ENCODE assay signal across 17 cellular contexts in genomic region chr14:93072659-93073365, GRCh38. TPM values are rescaled to one million over a fixed set of nuclear protein-coding genes. Genes with fewer than 3 reads are reported as not detected.
DNase-seq lines count a peak whose midpoint lies in the region; ATAC-seq and TF ChIP-seq lines count a peak whose summit lies in the region.
"Had no signal": no experiment of that assay in that cellular context is flagged by ENCODE, and none has a peak within 500 bp of the region (broad histone marks: within the 10 kb centered on the region; RNA-seq: fewer than 3 reads in every experiment).

No MANE protein-coding gene starts in this region.

- no peaks in the 10 kb centered on the region for H3K9me2 ChIP-seq in PC-9 (ENCODE audit: insufficient read depth)

- 92% methylated on average over 5 of the region's 12 CpGs; no CpG with 5 or more reads in 1 of the 2 donors for WGBS in gastroesophageal sphincter (ENCODE audit: low coverage in 1 of 2), 2 donors
- WGBS in spleen, 5 donors: 45 to 74% (median 59%) methylated on average over 8 to 12 of the region's 12 CpGs

- H3K27ac Mint-ChIP-seq in osteocyte (ENCODE audit: unreplicated experiment): no peak overlapping the region
- H3K27ac Mint-ChIP-seq: activated T-helper 1 cell treated with anti-CD3 and anti-CD28 coated beads, Interleukin-12 subunit alpha, Interleukin-12 subunit beta, Interleukin-2, Interleukin-4 antibody, amounts not matched to agents 30 ng/mL and 10 ng/mL and 1 ng/mL, durations not matched to agents 14 hours and 24 hours and 36 hours; T-helper 17 cell had no signal

- H3K27me3 ChIP-seq in PC-9 (ENCODE audit: insufficient read depth, low read depth): no peaks in the 10 kb centered on the region
- no peaks in the 10 kb centered on the region for H3K27me3 ChIP-seq in gastroesophageal sphincter
- H3K27me3 ChIP-seq in spleen (replicated peaks in 1 of 7): no peaks in the 10 kb centered on the region

- H3K4me3 ChIP-seq in PC-9 (no peak overlapping the region), gastroesophageal sphincter (no peak overlapping the region), spleen (peak overlapping the region in 1 of 8 donors; percentile 55)
- H3K4me3 ChIP-seq: thoracic aorta had no signal

- H3K4me1 ChIP-seq in PC-9 (replicated peaks; ENCODE audit: insufficient read depth) (peaks cover 17% of the 10 kb centered on the region), gastroesophageal sphincter (peaks cover 3 to 99% (median 18%) of the 10 kb centered on the region in 3 donors), spleen (peaks cover 22 to 83% (median 48%) of the 10 kb centered on the region in 6 donors)
- H3K4me1 ChIP-seq: parathyroid adenoma had no signal

- no peak for ATAC-seq in gastroesophageal sphincter
- ATAC-seq: T-helper 17 cell had no signal

- H3K9me3 Mint-ChIP-seq in osteocyte (ENCODE audit: unreplicated experiment): no peaks in the 10 kb centered on the region
- H3K9me3 Mint-ChIP-seq: activated T-helper 1 cell treated with anti-CD3 and anti-CD28 coated beads, Interleukin-12 subunit alpha, Interleukin-12 subunit beta, Interleukin-2, Interleukin-4 antibody, amounts not matched to agents 30 ng/mL and 10 ng/mL and 1 ng/mL, durations not matched to agents 14 hours and 24 hours and 36 hours had no signal

- intact Hi-C loops in PC-9 (cut with micrococcal nuclease; ENCODE audit: unreplicated experiment) (loop anchor here (1.0 kb wide), 1 partner anchor 30 kb away; no protein-coding TSS in a partner anchor), spleen (cut with DNase I; ENCODE audit: low total_unique reads) (no loop called here)

- peak overlapping the region; percentile 19 for H3K4me2 ChIP-seq in PC-9

- peaks cover 12% of the 10 kb centered on the region for H3K4me1 Mint-ChIP-seq in osteocyte (ENCODE audit: unreplicated experiment)

- H3K9me3 ChIP-seq in PC-9 (ENCODE audit: insufficient read depth, low read depth): no peaks in the 10 kb centered on the region
- H3K9me3 ChIP-seq in gastroesophageal sphincter: no peaks in the 10 kb centered on the region
- no peaks in the 10 kb centered on the region for H3K9me3 ChIP-seq in spleen
- H3K9me3 ChIP-seq: thoracic aorta had no signal

- no peaks in the 10 kb centered on the region for H3K36me3 ChIP-seq in PC-9 (ENCODE audit: low read depth)
- no peaks in the 10 kb centered on the region for H3K36me3 ChIP-seq in gastroesophageal sphincter
- peaks cover 0 to 17% (median 0%) of the 10 kb centered on the region in 6 donors for H3K36me3 ChIP-seq in spleen
- H3K36me3 ChIP-seq: thoracic aorta had no signal

- CTCF ChIA-PET in GM10248 (lab: Yijun Ruan, JAX): interaction anchor here (1.0 to 1.2 kb wide), 2 partner anchors 29 to 38 kb away, joined by 3 to 4 read pairs; no protein-coding TSS in a partner anchor
- CTCF ChIA-PET in PC-9 (lab: Charles Lee): interaction anchor here (0.7 kb wide), 1 partner anchor 33 kb away, joined by 3 read pairs; no protein-coding TSS in a partner anchor

- H2AFZ ChIP-seq in PC-9: no peak overlapping the region
- H2AFZ ChIP-seq: parathyroid adenoma had no signal

- TF ChIP-seq POLR2A in gastroesophageal sphincter (IDR thresholded peaks at IDR 0.05) (no peak), spleen (IDR thresholded peaks at IDR 0.05) (no peak)

- H3K36me3 Mint-ChIP-seq in osteocyte (ENCODE audit: unreplicated experiment): peaks cover 1% of the 10 kb centered on the region

- no peaks in the 10 kb centered on the region for H3K27me3 Mint-ChIP-seq in osteocyte (ENCODE audit: unreplicated experiment)
- H3K27me3 Mint-ChIP-seq: T-helper 17 cell had no signal

- BruUV-seq in PC-9 (replicated peaks; lab: Mats Ljungman, UMichigan): no TSS peak

- no peak overlapping the region for H3K4me3 Mint-ChIP-seq in osteocyte (ENCODE audit: unreplicated experiment)
- H3K4me3 Mint-ChIP-seq: activated T-helper 1 cell treated with anti-CD3 and anti-CD28 coated beads, Interleukin-12 subunit alpha, Interleukin-12 subunit beta, Interleukin-2, Interleukin-4 antibody, amounts not matched to agents 30 ng/mL and 10 ng/mL and 1 ng/mL, durations not matched to agents 14 hours and 24 hours and 36 hours had no signal

- peaks cover 17% of the 10 kb centered on the region; the same call in 1 of the 2 replicates for H3F3A ChIP-seq in PC-9 (ENCODE audit: insufficient read depth, low read depth)

- POLR2A ChIA-PET in GM10248 (lab: Yijun Ruan, JAX) (no interaction called here), PC-9 (lab: Charles Lee; ENCODE audit: unreplicated experiment) (interaction anchor here (0.6 kb wide), 1 partner anchor 33 kb away, joined by 3 read pairs; no protein-coding TSS in a partner anchor)

- TF ChIP-seq CTCF in GM10248 (IDR thresholded peaks at IDR 0.05; ENCODE audit: control extremely low read depth, extremely low read depth, low read depth, missing control alignments) (peak; percentile 2), PC-9 (conservative IDR thresholded peaks at IDR 0.05) (no peak), gastroesophageal sphincter (IDR thresholded peaks at IDR 0.05) (no peak), spleen (IDR thresholded peaks at IDR 0.05 in 8 of 11, conservative IDR thresholded peaks at IDR 0.05 in 3 of 11) (no peak), osteocyte (IDR thresholded peaks at IDR 0.05) (no peak)

- H4K20me1 ChIP-seq in PC-9 (ENCODE audit: insufficient read depth): no peaks in the 10 kb centered on the region; the same call in 1 of the 2 replicates

- H3K79me2 ChIP-seq in PC-9 (ENCODE audit: low read depth): peaks cover 24% of the 10 kb centered on the region

- TF ChIP-seq EP300 in gastroesophageal sphincter (IDR thresholded peaks at IDR 0.05): no peak

- DNase-seq in GM10248 (ENCODE audit: extremely low spot score) (no peak), PC-9 (peak; percentile 45 to 58), spleen (no peak), A172 (ENCODE audit: low spot score) (no peak), osteocyte (ENCODE audit: extremely low spot score, unreplicated experiment) (no peak), dermis blood vessel endothelial cell (no peak), SW 1271 (lab: John Stamatoyannopoulos, UW) (no peak)
- DNase-seq: activated CD4-positive, alpha-beta T cell treated with anti-CD3 and anti-CD28 coated beads for 48 hours; mesenchymal stem cell; NCI-H187; NCI-H524; T-helper 17 cell had no signal

- H3K27ac ChIP-seq in PC-9 (no peak overlapping the region), gastroesophageal sphincter (peak overlapping the region in 3 of 4 donors; percentile 73 to 87 (median 73)), spleen (peak overlapping the region; percentile 39 to 93 (median 88))
- H3K27ac ChIP-seq: C4-2B, parathyroid adenoma, thoracic aorta had no signal

RNA-seq across cellular contexts. Expression of gene ITPK1, which starts 42.9 kb away (rescaled TPM):
- total RNA-seq in PC-9 (2021): 87.8 and 88.6 TPM in 2 replicates
- total RNA-seq in gastroesophageal sphincter: 100 to 1,000 TPM in 3 of 4 donors, 10 to 100 TPM in 1; 68.8 to 201 (median 134) TPM
- total RNA-seq in spleen: 100 to 1,000 TPM in 1 of 7 donors, 10 to 100 TPM in 6; 63.8 to 123 (median 75.6) TPM
- polyA plus RNA-seq in spleen: 10 to 100 TPM; 22.9 to 46.0 (median 23.9) TPM
- 9.2 and 12.7 TPM in 2 replicates for total RNA-seq in A172 (2014; rRNA removed; shearing (Covaris generic))
- total RNA-seq in osteocyte: 31.2 and 32.8 TPM in 2 replicates
- 24.0 and 41.3 TPM in 2 replicates for total RNA-seq in dermis blood vessel endothelial cell

Comparison
In these comparisons a context has a peak if more than half of its experiments do, and no peak if none do; other contexts are left out.
1. DNase-seq: peak in PC-9 (2 of 2); none in GM10248 (single experiment), spleen (single experiment), A172 (single experiment), osteocyte (single experiment), dermis blood vessel endothelial cell (single experiment) and SW 1271 (0 of 2).